ENCODE assay signal across 16 cellular contexts in the genomic region with DNA sequence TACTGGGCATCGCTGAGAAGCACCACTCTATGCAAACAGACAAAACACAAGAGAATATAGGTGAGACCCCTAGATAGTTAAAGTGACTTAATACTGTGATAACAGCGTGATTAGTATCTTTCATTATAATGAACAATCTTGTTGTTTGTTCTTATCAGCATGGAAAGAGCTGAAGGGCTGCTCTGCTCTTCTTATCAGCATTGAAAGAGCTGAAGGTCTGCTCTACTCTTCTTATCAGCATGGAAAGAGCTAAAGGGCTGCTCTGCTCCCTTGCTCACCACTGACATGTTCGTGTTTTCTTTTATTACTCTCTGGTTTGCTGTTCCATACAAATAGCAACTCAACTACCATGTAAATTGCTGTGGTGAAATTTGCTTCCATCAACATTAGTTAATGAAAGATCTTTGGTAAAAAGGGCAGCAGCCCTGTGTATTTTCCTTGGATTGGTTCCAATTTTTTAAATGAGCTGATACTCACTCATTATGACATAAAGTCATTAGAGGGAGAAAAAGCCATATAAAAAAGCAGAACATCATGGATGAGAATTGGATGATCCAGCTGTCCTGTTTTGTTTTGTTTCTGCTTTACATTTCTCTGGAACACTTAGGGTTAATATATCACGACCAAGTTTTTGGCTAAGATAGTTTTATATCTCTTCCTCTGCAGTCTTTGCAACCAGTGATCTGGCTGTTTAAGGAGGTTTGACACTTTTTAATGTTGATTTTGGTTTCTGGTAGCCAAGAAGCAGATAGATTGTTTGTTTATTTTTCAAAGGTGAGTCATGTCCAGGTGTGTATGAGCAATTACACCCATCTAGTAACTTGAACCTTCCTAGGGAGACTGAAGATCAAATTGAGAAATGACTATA.
DNase-seq lines count a peak whose midpoint lies in the region; ATAC-seq, FAIRE-seq and TF ChIP-seq lines count a peak whose summit lies in the region.
"Had no signal": no experiment of that assay in that cellular context is flagged by ENCODE, and none has a peak within 500 bp of the region (broad histone marks: within the 10 kb centered on the region; RNA-seq: fewer than 3 reads in every experiment).

No MANE protein-coding gene starts in this region.

- no peaks in the 10 kb centered on the region for H3K36me3 ChIP-seq in astrocyte (ENCODE audit: insufficient read depth, low read length)
- H3K36me3 ChIP-seq in HepG2 (replicated peaks in 1 of 2; ENCODE audit: control insufficient read depth in 1 of 2, insufficient read depth in 2 of 2, low read length in 2 of 2) = no peaks in the 10 kb centered on the region
- H3K36me3 ChIP-seq: thyroid gland had no signal

- no peaks in the 10 kb centered on the region for H3K9me3 Mint-ChIP-seq in astrocyte (ENCODE audit: unreplicated experiment)
- H3K9me3 Mint-ChIP-seq: activated naive CD4-positive, alpha-beta T cell treated with anti-CD3 and anti-CD28 coated beads, Interleukin-2, amount 50 U/mL, for 72 hours had no signal

- TF ChIP-seq CTCF in astrocyte (IDR thresholded peaks at IDR 0.05; ENCODE audit: insufficient read depth, low read depth, low read length) (no peak), HepG2 (CRISPR knock-in tag; IDR thresholded peaks at IDR 0.05) (no peak)

- DNase-seq in H54 (ENCODE audit: insufficient read length, low spot score) = no peak
- DNase-seq in NCI-H2081 treated with DMSO at 0.1 percent for 48 hours (lab: John Stamatoyannopoulos, UW) = peak; percentile 12
- DNase-seq in astrocyte (ENCODE audit: low read depth) = peak; percentile 89
- DNase-seq in HepG2 (ENCODE audit: low spot score) = peak; percentile 3
- DNase-seq in SHP77 (lab: John Stamatoyannopoulos, UW) = no peak
- DNase-seq: left cardiac atrium, NCI-H187, thyroid gland had no signal

- H2AFZ ChIP-seq in astrocyte (ENCODE audit: low read depth, low read length) (no peak overlapping the region), HepG2 (ENCODE audit: low read length) (no peak overlapping the region)

- in situ Hi-C loops in HepG2 (cut with HindIII; ENCODE audit: extremely low pct_ligation_motif_present, low pct_unique_long_range_greater_than_20kb) = loop anchor here (25.0 kb wide), 1 partner anchor 373 kb away; a partner anchor contains a TSS

- no peaks in the 10 kb centered on the region for H3K27me3 ChIP-seq in astrocyte (ENCODE audit: insufficient read depth, low read length)
- H3K27me3 ChIP-seq in HepG2 (ENCODE audit: control insufficient read depth in 1 of 2, insufficient read depth in 2 of 2, low read length in 2 of 2) = no peaks in the 10 kb centered on the region
- H3K27me3 ChIP-seq: thyroid gland had no signal

- H4K20me1 ChIP-seq in astrocyte (ENCODE audit: insufficient read depth, low read length) (no peaks in the 10 kb centered on the region), HepG2 (ENCODE audit: insufficient read depth, low read length) (no peaks in the 10 kb centered on the region)

- H3K4me1 Mint-ChIP-seq in astrocyte (ENCODE audit: low read depth, unreplicated experiment) = peaks cover 10% of the 10 kb centered on the region

- peak overlapping the region; percentile 3 for H3K27ac ChIP-seq in astrocyte (ENCODE audit: low read depth, low read length)
- no peak overlapping the region for H3K27ac ChIP-seq in HepG2 (ENCODE audit: extremely low read length, insufficient read depth, low read length)
- H3K27ac ChIP-seq: coronary artery, thyroid gland, VCaP had no signal

- H3K27ac Mint-ChIP-seq in astrocyte (ENCODE audit: unreplicated experiment) = no peak overlapping the region
- H3K27ac Mint-ChIP-seq: activated naive CD4-positive, alpha-beta T cell treated with anti-CD3 and anti-CD28 coated beads, Interleukin-2, amount 50 U/mL, for 72 hours had no signal

- no peaks in the 10 kb centered on the region for H3K36me3 Mint-ChIP-seq in astrocyte (ENCODE audit: low read depth, unreplicated experiment)

- H3K27me3 Mint-ChIP-seq in astrocyte (ENCODE audit: low read depth, unreplicated experiment) = no peaks in the 10 kb centered on the region

- TF ChIP-seq RAD21 in HepG2 (CRISPR knock-in tag; IDR thresholded peaks at IDR 0.05) = no peak

- POLR2A ChIA-PET in HepG2 (lab: Yijun Ruan, JAX) = no interaction called here

- TF ChIP-seq EP300 in HepG2 (IDR thresholded peaks at IDR 0.05; ENCODE audit: low read depth in 2 of 2, low read length in 2 of 2) (no peak), HepG2 (CRISPR knock-in tag; IDR thresholded peaks at IDR 0.05; ENCODE audit: borderline replicate concordance) (no peak)

- ATAC-seq in HepG2 (no peak), HG02840 (IDR thresholded peaks at IDR 0.05; ENCODE audit: low FRiP score, unreplicated experiment) (no peak), GM19397 (IDR thresholded peaks at IDR 0.05; ENCODE audit: unreplicated experiment) (no peak), HG03469 (IDR thresholded peaks at IDR 0.05; ENCODE audit: unreplicated experiment) (no peak)
- ATAC-seq: activated naive CD4-positive, alpha-beta T cell treated with anti-CD3 and anti-CD28 coated beads, Interleukin-2, amount 50 U/mL, for 72 hours; left cardiac atrium; Right ventricle myocardium inferior had no signal

- H3K4me2 ChIP-seq in astrocyte (ENCODE audit: low read length) (peak overlapping the region; percentile 3), HepG2 (ENCODE audit: low read depth, low read length) (no peak overlapping the region)

- H3K79me2 ChIP-seq in astrocyte (ENCODE audit: insufficient read depth, low read length) = no peaks in the 10 kb centered on the region
- no peaks in the 10 kb centered on the region for H3K79me2 ChIP-seq in HepG2 (ENCODE audit: insufficient read depth, low read length)

- no TSS peak for BruUV-seq in HepG2 (replicated peaks; lab: Mats Ljungman, UMichigan)

- H3K4me3 ChIP-seq in astrocyte (ENCODE audit: insufficient read depth, low read depth, low read length) = no peak overlapping the region
- H3K4me3 ChIP-seq in HepG2 (replicated peaks in 1 of 3; ENCODE audit: insufficient read depth in 1 of 3, low read depth in 2 of 3, low read length in 3 of 3) = no peak overlapping the region
- H3K4me3 ChIP-seq: coronary artery, thyroid gland had no signal

- intact Hi-C loops in HepG2 (cut with micrococcal nuclease; ENCODE audit: unreplicated experiment) = loop anchor here (5.0 kb wide), 1 partner anchor 528 kb away; no protein-coding TSS in a partner anchor

- H3K9ac ChIP-seq in astrocyte (ENCODE audit: low read length) (peak overlapping the region; percentile 32), HepG2 (ENCODE audit: insufficient read depth, low read depth, low read length) (no peak overlapping the region)

- TF ChIP-seq POLR2A in H54 (IDR thresholded peaks at IDR 0.05; ENCODE audit: low read depth, low read length) = no peak
- no peak for TF ChIP-seq POLR2A in HepG2 (IDR thresholded peaks at IDR 0.05; ENCODE audit: insufficient read depth in 1 of 2, low read depth in 2 of 2, low read length in 2 of 2)

- H3K9me3 ChIP-seq in astrocyte (ENCODE audit: insufficient read depth, low read depth, low read length) = no peaks in the 10 kb centered on the region
- H3K9me3 ChIP-seq in HepG2 (ENCODE audit: low read length) = no peaks in the 10 kb centered on the region
- H3K9me3 ChIP-seq: thyroid gland had no signal

- CTCF ChIA-PET in HepG2 (lab: Yijun Ruan, JAX; ENCODE audit: low intra/inter-chr PET ratio, low total read pairs) = no interaction called here

- FAIRE-seq in H54 (lab: Jason Lieb, UNC) = peak; percentile 11
- peak; percentile 45 for FAIRE-seq in astrocyte (lab: Jason Lieb, UNC)
- no peak for FAIRE-seq in HepG2 (lab: Jason Lieb, UNC)
- FAIRE-seq: GM19239 had no signal

- 64% methylated on average over 4 of the region's 4 CpGs for WGBS in HepG2 (ENCODE audit: low lambda C conversion rate)

- H3K4me1 ChIP-seq in astrocyte (ENCODE audit: insufficient read depth, low read length) (peaks cover 10% of the 10 kb centered on the region), HepG2 (ENCODE audit: insufficient read depth, low read length) (peaks cover 4% of the 10 kb centered on the region; the same call in 1 of the 2 replicates)

- no peak overlapping the region for H3K4me3 Mint-ChIP-seq in astrocyte (ENCODE audit: unreplicated experiment)

TF ChIP-seq in HepG2, 621 proteins besides CTCF, POLR2A, EP300 and RAD21:
- TF ChIP-seq ZNF652 (CRISPR knock-in tag; IDR thresholded peaks at IDR 0.05; ENCODE audit: borderline replicate concordance, low read depth) = 0 out of 2 replicates have a peak, but pooled peaks have one; percentile 44
- TF ChIP-seq BRD4 (CRISPR knock-in tag; IDR thresholded peaks at IDR 0.05) = no peak

Comparison
In these comparisons a context has a peak if more than half of its experiments do, and no peak if none do; other contexts are left out.
1. DNase-seq: peak in NCI-H2081 treated with DMSO at 0.1 percent for 48 hours (single experiment), astrocyte (single experiment) and HepG2 (single experiment); none in H54 (single experiment) and SHP77 (0 of 2).